1 cellular context compared by ENCODE assay signal in the genomic region with DNA sequence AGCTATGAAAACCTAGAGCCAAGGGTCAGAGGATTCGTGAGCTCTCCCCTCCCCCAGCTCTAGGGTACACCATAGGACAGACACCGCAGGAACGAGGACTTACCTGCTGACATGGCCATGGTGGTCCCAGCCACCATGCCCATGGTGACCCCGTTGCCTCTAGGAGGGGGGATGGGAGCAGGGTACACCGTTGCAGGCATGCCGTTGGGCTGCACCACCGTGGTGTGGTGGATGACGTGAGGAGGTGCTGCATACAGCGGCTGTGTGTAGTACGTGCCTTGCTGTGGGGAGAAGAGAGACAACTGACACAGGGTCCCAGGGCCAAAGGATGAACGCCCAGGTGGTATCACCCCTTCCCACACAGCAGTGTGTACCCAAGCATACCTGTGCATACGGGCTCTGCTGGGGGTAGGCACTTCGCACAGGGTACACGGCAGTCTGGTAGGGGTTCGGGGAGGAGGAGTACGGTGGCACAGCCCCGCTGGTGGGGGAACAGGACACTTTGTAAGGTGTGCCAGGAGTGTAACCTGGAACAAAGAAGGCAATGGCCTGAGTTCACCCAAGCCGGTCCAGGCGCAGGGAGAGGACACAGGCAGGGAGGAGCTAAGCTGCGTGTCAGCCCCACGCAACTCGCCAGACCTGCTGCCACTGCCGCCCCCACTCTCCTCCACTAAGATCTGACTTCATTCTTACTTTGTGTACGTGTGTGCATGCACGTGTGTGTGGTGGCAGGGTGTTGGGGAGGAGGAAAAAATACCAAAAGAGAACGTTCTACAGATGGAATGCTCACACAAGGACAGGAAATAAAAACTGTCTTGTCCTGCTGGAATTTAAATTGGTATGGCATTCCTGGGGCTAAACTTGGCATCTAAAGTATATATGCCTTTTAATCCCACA.
TF ChIP-seq lines count a peak whose summit lies in the region.

No MANE protein-coding gene starts in this region.

TF ChIP-seq in H1, 55 proteins besides CTCF, POLR2A, EP300 and RAD21:
- TF ChIP-seq JUND (IDR thresholded peaks at IDR 0.05; ENCODE audit: low read length): no peak
- TF ChIP-seq CHD2 (IDR thresholded peaks at IDR 0.05; ENCODE audit: low read length): no peak
- TF ChIP-seq POLR2AphosphoS5 (IDR thresholded peaks at IDR 0.05; ENCODE audit: low read depth, low read length): no peak
- TF ChIP-seq TCF12 (IDR thresholded peaks at IDR 0.05; ENCODE audit: low read depth, low read length): no peak
- TF ChIP-seq FOSL1 (IDR thresholded peaks at IDR 0.05; ENCODE audit: insufficient read depth, low read depth, low read length): no peak
- TF ChIP-seq, protein P1, sequence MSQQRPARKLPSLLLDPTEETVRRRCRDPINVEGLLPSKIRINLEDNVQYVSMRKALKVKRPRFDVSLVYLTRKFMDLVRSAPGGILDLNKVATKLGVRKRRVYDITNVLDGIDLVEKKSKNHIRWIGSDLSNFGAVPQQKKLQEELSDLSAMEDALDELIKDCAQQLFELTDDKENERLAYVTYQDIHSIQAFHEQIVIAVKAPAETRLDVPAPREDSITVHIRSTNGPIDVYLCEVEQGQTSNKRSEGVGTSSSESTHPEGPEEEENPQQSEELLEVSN (IDR thresholded peaks at IDR 0.05): no peak
- no peak for TF ChIP-seq TEAD4 (IDR thresholded peaks at IDR 0.05; ENCODE audit: low read depth, low read length)
